12 cellular contexts compared by ENCODE assay signal in genomic region chr5:159003045-159004030, GRCh38.
DNase-seq lines count a peak whose midpoint lies in the region; ATAC-seq and TF ChIP-seq lines count a peak whose summit lies in the region.
"Had no signal": no experiment of that assay in that cellular context is flagged by ENCODE, and none has a peak within 500 bp of the region (broad histone marks: within the 10 kb centered on the region; RNA-seq: fewer than 3 reads in every experiment).

No MANE protein-coding gene starts in this region.

- TF ChIP-seq CTCF in 22Rv1 (IDR thresholded peaks at IDR 0.05): no peak

- intact Hi-C loops in head of caudate nucleus (cut with DNase I): no loop called here

- no peak for ATAC-seq in GM19328 (IDR thresholded peaks at IDR 0.05; ENCODE audit: unreplicated experiment)

- H3K27ac ChIP-seq in 22Rv1: peak overlapping the region; percentile 69

- DNase-seq in GM04503 (ENCODE audit: low read depth) (peak; percentile 63), RPMI7951 (ENCODE audit: low read depth) (peak; percentile 37), fibroblast of the conjunctiva (ENCODE audit: low read depth) (peak; percentile 81), activated gamma-delta T cell treated with Interleukin-2 at 50 U/mL for 16 hours (no peak), head of caudate nucleus (no peak)
- DNase-seq in activated T-cell treated with anti-CD3 and anti-CD28 coated beads, Interleukin-2, amount 50 U/mL, for 48 hours: no peak
- DNase-seq: activated naive CD4-positive, alpha-beta T cell treated with anti-CD3 and anti-CD28 coated beads, Interleukin-2, amount 50 U/mL, for 16 hours; COR-L47; NCI-H1048; stimulated activated CD4-positive, alpha-beta T cell treated with anti-CD3 and anti-CD28 coated beads, Interleukin-1b, Interleukin-23, amount 100 ng/mL, for 48 hours had no signal

Comparison
In these comparisons a context has a peak if more than half of its experiments do, and no peak if none do; other contexts are left out.
1. DNase-seq: peak in GM04503 (single experiment), RPMI7951 (single experiment) and fibroblast of the conjunctiva (single experiment); none in activated T-cell treated with anti-CD3 and anti-CD28 coated beads, Interleukin-2, amount 50 U/mL, for 48 hours (0 of 2), activated gamma-delta T cell treated with Interleukin-2 at 50 U/mL for 16 hours (single experiment) and head of caudate nucleus (0 of 42).